ENCODE assay signal across 17 cellular contexts in genomic region chr16:71859751-71860521, GRCh38. TPM values are rescaled to one million over a fixed set of nuclear protein-coding genes. Genes with fewer than 3 reads are reported as not detected.
A peak's percentile ranks its signal among the peaks of the same experiment; 100 is the strongest.
DNase-seq lines count a peak whose midpoint lies in the region; ATAC-seq and TF ChIP-seq lines count a peak whose summit lies in the region.
"Had no signal": no experiment of that assay in that cellular context is flagged by ENCODE, and none has a peak within 500 bp of the region (broad histone marks: within the 10 kb centered on the region; RNA-seq: fewer than 3 reads in every experiment).

No MANE protein-coding gene starts in this region.

- H2AFZ ChIP-seq in neuronal stem cell (ENCODE audit: low read length): no peak overlapping the region
- H2AFZ ChIP-seq: GM23248 had no signal

- no peak overlapping the region for H2BK12ac ChIP-seq in neuronal stem cell (ENCODE audit: low read length)

- POLR2A ChIA-PET in activated CD4-positive, alpha-beta memory T cell treated with anti-CD3 and anti-CD28 coated beads for 36 hours (lab: Charles Lee): interaction anchor here (0.5 to 0.6 kb wide), 2 partner anchors 42 to 110 kb away, joined by 3 to 4 read pairs; no protein-coding TSS in a partner anchor
- POLR2A ChIA-PET in activated CD4-positive, alpha-beta memory T cell treated with anti-CD3 and anti-CD28 coated beads, Interleukin-2, amount 10 ng/mL, durations not matched to agents 7 days and 5 days (lab: Charles Lee): interaction anchor here (0.7 to 0.9 kb wide), 2 partner anchors 15 to 24 kb away, joined by 3 to 4 read pairs; no protein-coding TSS in a partner anchor

- no peak overlapping the region for H3K4me3 ChIP-seq in CD4-positive, CD25-positive, alpha-beta regulatory T cell (ENCODE audit: low read depth, low read length)
- no peak overlapping the region for H3K4me3 ChIP-seq in neuronal stem cell (ENCODE audit: low read length in 2 of 2)
- H3K4me3 ChIP-seq in foreskin fibroblast (ENCODE audit: low read depth in 1 of 2, low read length in 2 of 2): no peak overlapping the region
- H3K4me3 ChIP-seq: GM23248 had no signal

- no peak for ATAC-seq in CD4-positive, CD25-positive, alpha-beta regulatory T cell (ENCODE audit: low read depth in 2 of 2)
- ATAC-seq: HCT116 had no signal

- H4K8ac ChIP-seq in neuronal stem cell (ENCODE audit: low read depth, low read length): no peak overlapping the region

- no CpG with 5 or more reads among the region's 32 CpGs for WGBS in neuronal stem cell (ENCODE audit: extremely low coverage in 2 of 2, insufficient read length in 2 of 2, insufficient replicate concordance in 1 of 2), 2 donors

- H2BK120ac ChIP-seq in neuronal stem cell (ENCODE audit: low read depth, low read length): no peak overlapping the region

- H3K14ac ChIP-seq in neuronal stem cell (ENCODE audit: low read length): no peak overlapping the region

- H4K91ac ChIP-seq in neuronal stem cell (ENCODE audit: low read depth, low read length, poor library complexity): no peak overlapping the region

- no peak overlapping the region for H3K27ac ChIP-seq in CD4-positive, CD25-positive, alpha-beta regulatory T cell (ENCODE audit: insufficient read depth, low read length, poor library complexity, severe bottlenecking)
- H3K27ac ChIP-seq in neuronal stem cell (replicated peaks; ENCODE audit: low read length): no peak overlapping the region
- H3K27ac ChIP-seq: 22Rv1, GM23248 had no signal

- DNase-seq in activated CD4-positive, alpha-beta memory T cell treated with anti-CD3 and anti-CD28 coated beads for 36 hours: no peak
- no peak for DNase-seq in activated CD4-positive, alpha-beta memory T cell treated with anti-CD3 and anti-CD28 coated beads, Interleukin-2, amount 10 ng/mL, durations not matched to agents 7 days and 5 days
- DNase-seq in CD4-positive, CD25-positive, alpha-beta regulatory T cell: no peak
- DNase-seq in chondrocyte (ENCODE audit: low spot score) (no peak), neuronal stem cell (ENCODE audit: low spot score) (no peak), NCI-H446 treated with DMSO at 0.1 percent for 48 hours (lab: John Stamatoyannopoulos, UW) (no peak), foreskin fibroblast (no peak)
- no peak for DNase-seq in stimulated activated CD4-positive, alpha-beta T cell treated with anti-CD3 and anti-CD28 coated beads, Interleukin-4, amount 100 ng/mL, for 1 hour
- DNase-seq: BE2C; CD4-positive, alpha-beta memory T cell; GM23248; KG1; NCI-H1417 treated with DMSO at 0.1 percent for 48 hours; NCI-H1930; NCI-H69 had no signal

- H3K9me3 Mint-ChIP-seq in activated CD4-positive, alpha-beta memory T cell treated with anti-CD3 and anti-CD28 coated beads for 36 hours: no peaks in the 10 kb centered on the region
- no peaks in the 10 kb centered on the region for H3K9me3 Mint-ChIP-seq in activated CD4-positive, alpha-beta memory T cell treated with anti-CD3 and anti-CD28 coated beads, Interleukin-2, amount 10 ng/mL, durations not matched to agents 7 days and 5 days
- no peaks in the 10 kb centered on the region for H3K9me3 Mint-ChIP-seq in CD4-positive, CD25-positive, alpha-beta regulatory T cell
- H3K9me3 Mint-ChIP-seq in chondrocyte (ENCODE audit: low read depth): no peaks in the 10 kb centered on the region
- H3K9me3 Mint-ChIP-seq: CD4-positive, alpha-beta memory T cell had no signal

- H3K36me3 Mint-ChIP-seq in activated CD4-positive, alpha-beta memory T cell treated with anti-CD3 and anti-CD28 coated beads for 36 hours: peaks cover 15% of the 10 kb centered on the region
- peaks cover 30% of the 10 kb centered on the region for H3K36me3 Mint-ChIP-seq in activated CD4-positive, alpha-beta memory T cell treated with anti-CD3 and anti-CD28 coated beads, Interleukin-2, amount 10 ng/mL, durations not matched to agents 7 days and 5 days (ENCODE audit: low read depth)
- H3K36me3 Mint-ChIP-seq in CD4-positive, CD25-positive, alpha-beta regulatory T cell: peaks cover 39% of the 10 kb centered on the region
- H3K36me3 Mint-ChIP-seq in chondrocyte (ENCODE audit: low read depth): peaks cover 18% of the 10 kb centered on the region

- intact Hi-C loops in activated CD4-positive, alpha-beta memory T cell treated with anti-CD3 and anti-CD28 coated beads for 36 hours (cut with micrococcal nuclease): no loop called here

- H3K4me2 ChIP-seq in neuronal stem cell (ENCODE audit: insufficient read depth, low read length, poor library complexity, severe bottlenecking): no peak overlapping the region

- no peaks in the 10 kb centered on the region for H3K9me3 ChIP-seq in CD4-positive, CD25-positive, alpha-beta regulatory T cell (ENCODE audit: control insufficient read depth in 2 of 2, low read length in 2 of 2)
- no peaks in the 10 kb centered on the region for H3K9me3 ChIP-seq in neuronal stem cell (replicated peaks in 1 of 2; ENCODE audit: control insufficient read depth in 2 of 2, insufficient read depth in 1 of 2, low read depth in 1 of 2, low read length in 2 of 2)
- H3K9me3 ChIP-seq: BE2C had no signal

- H3K79me1 ChIP-seq in neuronal stem cell (ENCODE audit: low read depth, low read length): no peaks in the 10 kb centered on the region

- H3K27me3 Mint-ChIP-seq in activated CD4-positive, alpha-beta memory T cell treated with anti-CD3 and anti-CD28 coated beads for 36 hours: no peaks in the 10 kb centered on the region
- H3K27me3 Mint-ChIP-seq in activated CD4-positive, alpha-beta memory T cell treated with anti-CD3 and anti-CD28 coated beads, Interleukin-2, amount 10 ng/mL, durations not matched to agents 7 days and 5 days: no peaks in the 10 kb centered on the region
- no peaks in the 10 kb centered on the region for H3K27me3 Mint-ChIP-seq in CD4-positive, CD25-positive, alpha-beta regulatory T cell
- H3K27me3 Mint-ChIP-seq in chondrocyte (ENCODE audit: low read depth): no peaks in the 10 kb centered on the region
- H3K27me3 Mint-ChIP-seq: CD4-positive, alpha-beta memory T cell had no signal

- no peak overlapping the region for H3K9ac ChIP-seq in neuronal stem cell (ENCODE audit: low read depth, low read length, poor library complexity)
- H3K9ac ChIP-seq: GM23248 had no signal

- H3K23ac ChIP-seq in neuronal stem cell (ENCODE audit: low read depth, low read length, poor library complexity): no peak overlapping the region

- H3K27ac Mint-ChIP-seq in activated CD4-positive, alpha-beta memory T cell treated with anti-CD3 and anti-CD28 coated beads for 36 hours: peak overlapping the region; percentile 24
- no peak overlapping the region for H3K27ac Mint-ChIP-seq in activated CD4-positive, alpha-beta memory T cell treated with anti-CD3 and anti-CD28 coated beads, Interleukin-2, amount 10 ng/mL, durations not matched to agents 7 days and 5 days
- peak overlapping the region in 2 of 3 donors; percentile 31 to 43 for H3K27ac Mint-ChIP-seq in CD4-positive, CD25-positive, alpha-beta regulatory T cell
- peak overlapping the region; percentile 32 for H3K27ac Mint-ChIP-seq in chondrocyte (ENCODE audit: unreplicated experiment)

- peaks cover 5% of the 10 kb centered on the region for H3K4me1 ChIP-seq in CD4-positive, CD25-positive, alpha-beta regulatory T cell (ENCODE audit: control insufficient read depth, insufficient read depth, low read length, poor library complexity, severe bottlenecking)
- H3K4me1 ChIP-seq in neuronal stem cell (ENCODE audit: control insufficient read depth in 2 of 2, insufficient read depth in 1 of 2, low read depth in 1 of 2, low read length in 2 of 2): no peaks in the 10 kb centered on the region
- H3K4me1 ChIP-seq: BE2C had no signal

- peak overlapping the region; percentile 57 for H2BK5ac ChIP-seq in neuronal stem cell (ENCODE audit: low read length)

- TF ChIP-seq CTCF in chondrocyte (IDR thresholded peaks at IDR 0.05): no peak
- no peak for TF ChIP-seq CTCF in foreskin fibroblast (IDR thresholded peaks at IDR 0.05; ENCODE audit: low read depth, low read length)

- peaks cover 71% of the 10 kb centered on the region for H3K36me3 ChIP-seq in CD4-positive, CD25-positive, alpha-beta regulatory T cell (ENCODE audit: control insufficient read depth, insufficient read depth, low read length)
- H3K36me3 ChIP-seq in neuronal stem cell (replicated peaks in 1 of 2; ENCODE audit: control insufficient read depth in 2 of 2, insufficient read depth in 2 of 2, low read length in 2 of 2): peaks cover 33 to 94% of the 10 kb centered on the region in 2 donors

- peaks cover 25% of the 10 kb centered on the region for H3K4me1 Mint-ChIP-seq in activated CD4-positive, alpha-beta memory T cell treated with anti-CD3 and anti-CD28 coated beads for 36 hours (ENCODE audit: low read depth)
- peaks cover 22% of the 10 kb centered on the region for H3K4me1 Mint-ChIP-seq in activated CD4-positive, alpha-beta memory T cell treated with anti-CD3 and anti-CD28 coated beads, Interleukin-2, amount 10 ng/mL, durations not matched to agents 7 days and 5 days
- peaks cover 20 to 37% (median 25%) of the 10 kb centered on the region in 4 donors for H3K4me1 Mint-ChIP-seq in CD4-positive, CD25-positive, alpha-beta regulatory T cell
- H3K4me1 Mint-ChIP-seq in chondrocyte (ENCODE audit: low read depth): peaks cover 12% of the 10 kb centered on the region

- no peaks in the 10 kb centered on the region for H3K27me3 ChIP-seq in CD4-positive, CD25-positive, alpha-beta regulatory T cell (ENCODE audit: control insufficient read depth, insufficient read depth, low read length)
- H3K27me3 ChIP-seq in neuronal stem cell (ENCODE audit: control insufficient read depth in 3 of 3, insufficient read depth in 3 of 3, low read depth in 1 of 3, low read length in 3 of 3): no peaks in the 10 kb centered on the region
- H3K27me3 ChIP-seq: BE2C had no signal

- no peak overlapping the region for H3K4me3 Mint-ChIP-seq in activated CD4-positive, alpha-beta memory T cell treated with anti-CD3 and anti-CD28 coated beads for 36 hours
- no peak overlapping the region for H3K4me3 Mint-ChIP-seq in activated CD4-positive, alpha-beta memory T cell treated with anti-CD3 and anti-CD28 coated beads, Interleukin-2, amount 10 ng/mL, durations not matched to agents 7 days and 5 days
- H3K4me3 Mint-ChIP-seq in CD4-positive, CD25-positive, alpha-beta regulatory T cell: no peak overlapping the region
- no peak overlapping the region for H3K4me3 Mint-ChIP-seq in chondrocyte (ENCODE audit: unreplicated experiment)
- H3K4me3 Mint-ChIP-seq: CD4-positive, alpha-beta memory T cell had no signal

- no peak overlapping the region for H3K18ac ChIP-seq in neuronal stem cell (ENCODE audit: low read length)

- no peak overlapping the region for H2BK15ac ChIP-seq in neuronal stem cell (ENCODE audit: low read length)

- no peak overlapping the region for H3K4ac ChIP-seq in neuronal stem cell (ENCODE audit: low read length)

- H2AK5ac ChIP-seq in neuronal stem cell (ENCODE audit: low read depth, low read length): no peak overlapping the region

- CTCF ChIA-PET in activated CD4-positive, alpha-beta memory T cell treated with anti-CD3 and anti-CD28 coated beads for 36 hours (lab: Charles Lee): interaction anchor here (1.1 to 6.4 kb wide), 2 partner anchors 23 to 101 kb away, joined by 3 to 34 read pairs; partner anchors contain the start of gene ZNF821
- CTCF ChIA-PET in activated CD4-positive, alpha-beta memory T cell treated with anti-CD3 and anti-CD28 coated beads, Interleukin-2, amount 10 ng/mL, durations not matched to agents 7 days and 5 days (lab: Charles Lee): interaction anchor here (1.2 kb wide), 1 partner anchor 24 kb away, joined by 3 read pairs; the partner anchor contains the start of gene ZNF821

RNA-seq across cellular contexts. Expression of gene ATXN1L, which starts 14.2 kb away (rescaled TPM):
- 10 to 100 TPM; 14.6 to 15.1 TPM for total RNA-seq in activated CD4-positive, alpha-beta memory T cell treated with anti-CD3 and anti-CD28 coated beads for 36 hours
- total RNA-seq in activated CD4-positive, alpha-beta memory T cell treated with anti-CD3 and anti-CD28 coated beads, Interleukin-2, amount 10 ng/mL, durations not matched to agents 7 days and 5 days: 10 to 100 TPM; 23.6 to 24.8 TPM
- 46.8 TPM for total RNA-seq in CD4-positive, CD25-positive, alpha-beta regulatory T cell
- 10 to 100 TPM in 2 of 4 donors, 1 to 10 TPM in 2; 7.7 to 14.0 (median 10.3) TPM for polyA plus RNA-seq in CD4-positive, CD25-positive, alpha-beta regulatory T cell
- 29.4 to 32.4 TPM (median 30.8 TPM) in 3 replicates for total RNA-seq in chondrocyte
- 11.0 TPM for polyA plus RNA-seq in neuronal stem cell (2013, experiment 1 of 2)
- 10.9 TPM for polyA plus RNA-seq in neuronal stem cell (2013, experiment 2 of 2)

RNA-seq across cellular contexts. Expression of gene ZNF821, which starts 24.0 kb away (rescaled TPM):
- 1 to 10 TPM; 6.8 to 7.3 TPM for total RNA-seq in activated CD4-positive, alpha-beta memory T cell treated with anti-CD3 and anti-CD28 coated beads for 36 hours
- total RNA-seq in activated CD4-positive, alpha-beta memory T cell treated with anti-CD3 and anti-CD28 coated beads, Interleukin-2, amount 10 ng/mL, durations not matched to agents 7 days and 5 days: 10 to 100 TPM; 11.4 to 11.9 TPM
- 21.6 TPM for total RNA-seq in CD4-positive, CD25-positive, alpha-beta regulatory T cell
- 10 to 100 TPM; 13.3 to 15.5 (median 15.2) TPM for polyA plus RNA-seq in CD4-positive, CD25-positive, alpha-beta regulatory T cell
- 10.6 to 12.0 TPM (median 11.2 TPM) in 3 replicates for total RNA-seq in chondrocyte
- 11.3 TPM for polyA plus RNA-seq in neuronal stem cell (2013, experiment 1 of 2)
- 10.8 TPM for polyA plus RNA-seq in neuronal stem cell (2013, experiment 2 of 2)

RNA-seq across cellular contexts. Expression of gene IST1, which starts 35.4 kb away (rescaled TPM):
- 100 to 1,000 TPM; 191 to 192 TPM for total RNA-seq in activated CD4-positive, alpha-beta memory T cell treated with anti-CD3 and anti-CD28 coated beads for 36 hours
- 100 to 1,000 TPM; 227 to 229 TPM for total RNA-seq in activated CD4-positive, alpha-beta memory T cell treated with anti-CD3 and anti-CD28 coated beads, Interleukin-2, amount 10 ng/mL, durations not matched to agents 7 days and 5 days
- 346 TPM for total RNA-seq in CD4-positive, CD25-positive, alpha-beta regulatory T cell
- 100 to 1,000 TPM; 151 to 252 (median 190) TPM for polyA plus RNA-seq in CD4-positive, CD25-positive, alpha-beta regulatory T cell
- total RNA-seq in chondrocyte: 172 to 174 TPM (median 172 TPM) in 3 replicates
- polyA plus RNA-seq in neuronal stem cell (2013, experiment 1 of 2): 152 TPM
- polyA plus RNA-seq in neuronal stem cell (2013, experiment 2 of 2): 149 TPM

RNA-seq across cellular contexts. Expression of gene AP1G1, which starts 51.3 kb away (rescaled TPM):
- total RNA-seq in activated CD4-positive, alpha-beta memory T cell treated with anti-CD3 and anti-CD28 coated beads for 36 hours: 10 to 100 TPM; 65.9 to 66.9 TPM
- total RNA-seq in activated CD4-positive, alpha-beta memory T cell treated with anti-CD3 and anti-CD28 coated beads, Interleukin-2, amount 10 ng/mL, durations not matched to agents 7 days and 5 days: 10 to 100 TPM; 78.7 to 82.6 TPM
- total RNA-seq in CD4-positive, CD25-positive, alpha-beta regulatory T cell: 190 TPM
- 10 to 100 TPM; 11.7 to 13.9 (median 12.8) TPM for polyA plus RNA-seq in CD4-positive, CD25-positive, alpha-beta regulatory T cell
- 62.7 to 82.0 TPM (median 62.9 TPM) in 3 replicates for total RNA-seq in chondrocyte
- polyA plus RNA-seq in neuronal stem cell (2013, experiment 1 of 2): 30.1 TPM
- 31.9 TPM for polyA plus RNA-seq in neuronal stem cell (2013, experiment 2 of 2)
